In genomic region chr14:72182773-72183432, GRCh38 we compare ENCODE assay signal across 16 cellular contexts.
A peak's percentile ranks its signal among the peaks of the same experiment; 100 is the strongest.
DNase-seq lines count a peak whose midpoint lies in the region; ATAC-seq, FAIRE-seq and TF ChIP-seq lines count a peak whose summit lies in the region.
"Had no signal": no experiment of that assay in that cellular context is flagged by ENCODE, and none has a peak within 500 bp of the region (broad histone marks: within the 10 kb centered on the region; RNA-seq: fewer than 3 reads in every experiment).

No MANE protein-coding gene starts in this region.

- no peaks in the 10 kb centered on the region for H3K27me3 Mint-ChIP-seq in GM23338 (ENCODE audit: insufficient read depth, low read depth, poor library complexity)

- no peak overlapping the region for H3K9ac ChIP-seq in DND-41 (ENCODE audit: low read depth, low read length)
- no peak overlapping the region for H3K9ac ChIP-seq in GM12878 (ENCODE audit: control insufficient read depth, insufficient read depth, low read length)
- H3K9ac ChIP-seq: BLaER1 treated with 17β-estradiol and CSF1 and Interleukin-3, amounts not matched to agents 10 nM and 100 nM had no signal

- DNase-seq in DND-41 (peak; percentile 30), GM12878 (ENCODE audit: low read depth, low spot score) (no peak), urothelium cell line (ENCODE audit: low spot score) (no peak), GM23338 (ENCODE audit: low spot score) (no peak), activated gamma-delta T cell (lab: John Stamatoyannopoulos, UW) (no peak)
- DNase-seq: ACHN; Calu3; CD4-positive, CD25-positive, alpha-beta regulatory T cell; GF-D8 had no signal

- RAD21 ChIA-PET in GM12878 (lab: Charles Lee; ENCODE audit: unreplicated experiment), result interaction anchor here (0.9 to 3.2 kb wide), 8 partner anchors 9 to 160 kb away, joined by 3 to 12 read pairs (median 4); no protein-coding TSS in a partner anchor

- H3K9me3 ChIP-seq in DND-41 (ENCODE audit: insufficient read depth, low read length, severe bottlenecking), result no peaks in the 10 kb centered on the region
- peaks cover 4% of the 10 kb centered on the region for H3K9me3 ChIP-seq in KOPT-K1 (ENCODE audit: insufficient read depth, low read length, poor library complexity, severe bottlenecking)
- H3K9me3 ChIP-seq in GM12878 (replicated peaks; ENCODE audit: control insufficient read depth, insufficient read depth, low read length), result 0 out of 3 replicates have a peak, but pooled peaks cover 2% of the 10 kb centered on the region
- H3K9me3 ChIP-seq: HAP-1 had no signal

- no peaks in the 10 kb centered on the region for H3F3A ChIP-seq in GM23338 (replicated peaks; ENCODE audit: low read depth)

- no peak overlapping the region for H3K4me3 Mint-ChIP-seq in GM23338
- H3K4me3 Mint-ChIP-seq: CD4-positive, CD25-positive, alpha-beta regulatory T cell had no signal

- POLR2A ChIA-PET in GM12878 (lab: Charles Lee), result interaction anchor here (0.9 to 1.0 kb wide), 2 partner anchors 53 to 152 kb away, joined by 3 to 6 read pairs; no protein-coding TSS in a partner anchor

- H3K27ac Mint-ChIP-seq in GM23338, result no peak overlapping the region
- H3K27ac Mint-ChIP-seq: CD4-positive, CD25-positive, alpha-beta regulatory T cell had no signal

- intact Hi-C loops in GM12878 (cut with micrococcal nuclease; ENCODE audit: unreplicated experiment), result no loop called here

- H3K4me3 ChIP-seq in DND-41 (ENCODE audit: low read depth in 1 of 2, low read length in 2 of 2), result no peak overlapping the region
- no peak overlapping the region for H3K4me3 ChIP-seq in GM12878
- no peak overlapping the region for H3K4me3 ChIP-seq in GM23338
- H3K4me3 ChIP-seq: BLaER1 treated with 17β-estradiol and CSF1 and Interleukin-3, amounts not matched to agents 10 nM and 100 nM; HAP-1; K562 had no signal

- no peak overlapping the region for H3K27ac ChIP-seq in DND-41 (ENCODE audit: low read length)
- peak overlapping the region; percentile 0 for H3K27ac ChIP-seq in KOPT-K1 (ENCODE audit: low read depth, low read length, poor library complexity, severe bottlenecking)
- no peak overlapping the region for H3K27ac ChIP-seq in GM12878 (ENCODE audit: control insufficient read depth, insufficient read depth)
- no peak overlapping the region for H3K27ac ChIP-seq in GM23338 (ENCODE audit: low read depth)
- H3K27ac ChIP-seq: BLaER1 treated with 17β-estradiol and CSF1 and Interleukin-3, amounts not matched to agents 10 nM and 100 nM; HL-60 had no signal

- no peaks in the 10 kb centered on the region for H3K4me1 ChIP-seq in DND-41 (ENCODE audit: insufficient read depth, low read length)
- no peaks in the 10 kb centered on the region for H3K4me1 ChIP-seq in GM12878 (ENCODE audit: control insufficient read depth, insufficient read depth, low read length)
- peaks cover 12% of the 10 kb centered on the region; the same call in 1 of the 2 replicates for H3K4me1 ChIP-seq in GM23338 (ENCODE audit: insufficient read depth)
- H3K4me1 ChIP-seq: BLaER1 treated with 17β-estradiol and CSF1 and Interleukin-3, amounts not matched to agents 10 nM and 100 nM; HAP-1 had no signal

- 2% methylated on average over 4 of the region's 4 CpGs for WGBS in GM12878 (ENCODE audit: insufficient coverage, insufficient replicate concordance, low lambda C conversion rate, missing lambda C conversion rate)

- H2AFZ ChIP-seq in DND-41 (ENCODE audit: low read depth, low read length) (no peak overlapping the region), GM12878 (ENCODE audit: control insufficient read depth, low read depth, low read length) (no peak overlapping the region), GM23338 (no peak overlapping the region)

- no peak; a peak in 1 of 4 replicates for TF ChIP-seq EP300 in GM12878 (IDR thresholded peaks at IDR 0.05; ENCODE audit: borderline replicate concordance in 1 of 2, control insufficient read depth in 1 of 2, low read depth in 2 of 2, low read length in 2 of 2)

- TF ChIP-seq RAD21 in GM12878 (IDR thresholded peaks at IDR 0.05; ENCODE audit: insufficient read depth, low read depth, low read length), result no peak

- FAIRE-seq in GM12878 (lab: Jason Lieb, UNC) (no peak), urothelium cell line (lab: Jason Lieb, UNC) (peak; percentile 63)
- FAIRE-seq: H1, K562 had no signal

- H3K36me3 Mint-ChIP-seq in GM23338 (ENCODE audit: low read depth), result peaks cover 6% of the 10 kb centered on the region; the same call in 2 of the 3 replicates
- H3K36me3 Mint-ChIP-seq: CD4-positive, CD25-positive, alpha-beta regulatory T cell had no signal

- CTCF ChIA-PET in GM12878 (lab: Yijun Ruan, JAX), result interaction anchor here (1.0 to 2.4 kb wide), 5 partner anchors 11 to 237 kb away, joined by 3 to 7 read pairs (median 4); no protein-coding TSS in a partner anchor

- H3K4me1 Mint-ChIP-seq in GM23338, result peaks cover 14% of the 10 kb centered on the region

- H3K9me3 Mint-ChIP-seq in GM23338, result peaks cover 23% of the 10 kb centered on the region

- TF ChIP-seq POLR2A in GM12878 (IDR thresholded peaks at IDR 0.05; ENCODE audit: low read depth, low read length), result no peak

- no peaks in the 10 kb centered on the region for H3K36me3 ChIP-seq in DND-41 (ENCODE audit: insufficient read depth, low read length)
- no peaks in the 10 kb centered on the region for H3K36me3 ChIP-seq in KOPT-K1 (ENCODE audit: insufficient read depth, low read length)
- H3K36me3 ChIP-seq in GM12878 (ENCODE audit: control insufficient read depth in 2 of 2, insufficient read depth in 2 of 2, low read length in 1 of 2), result no peaks in the 10 kb centered on the region
- no peaks in the 10 kb centered on the region for H3K36me3 ChIP-seq in GM23338 (ENCODE audit: insufficient read depth)
- H3K36me3 ChIP-seq: BLaER1 treated with 17β-estradiol and CSF1 and Interleukin-3, amounts not matched to agents 10 nM and 100 nM; HAP-1 had no signal

- no TSS peak for BruUV-seq in GM12878 (replicated peaks; lab: Mats Ljungman, UMichigan)

- ATAC-seq in DND-41 (ENCODE audit: insufficient read depth, low read depth) (peak; percentile 79), GM12878 (peak; percentile 87), GM23338 (no peak), HG03571 (IDR thresholded peaks at IDR 0.05; ENCODE audit: unreplicated experiment) (no peak)
- ATAC-seq: K562 had no signal

- in situ Hi-C loops in GM12878 (cut with MboI), result no loop called here

- H3K79me2 ChIP-seq in DND-41 (ENCODE audit: insufficient read depth, low read length), result no peaks in the 10 kb centered on the region
- H3K79me2 ChIP-seq in GM12878 (ENCODE audit: control insufficient read depth, insufficient read depth, low read length), result no peaks in the 10 kb centered on the region
- no peaks in the 10 kb centered on the region for H3K79me2 ChIP-seq in GM23338 (replicated peaks; ENCODE audit: insufficient read depth)

- peaks cover 3% of the 10 kb centered on the region; the same call in 1 of the 2 replicates for H3K9me2 ChIP-seq in GM23338 (ENCODE audit: insufficient read depth)

- H4K20me1 ChIP-seq in DND-41 (ENCODE audit: insufficient read depth, low read length) (no peaks in the 10 kb centered on the region), GM12878 (ENCODE audit: control insufficient read depth, insufficient read depth) (no peaks in the 10 kb centered on the region), GM23338 (replicated peaks; ENCODE audit: insufficient read depth) (no peaks in the 10 kb centered on the region)
- H4K20me1 ChIP-seq: BLaER1 treated with 17β-estradiol and CSF1 and Interleukin-3, amounts not matched to agents 10 nM and 100 nM had no signal

- TF ChIP-seq CTCF in DND-41 (IDR thresholded peaks at IDR 0.05; ENCODE audit: borderline replicate concordance, extremely low read depth, low read length, poor library complexity, severe bottlenecking) (no peak), GM12878 (IDR thresholded peaks at IDR 0.05 in 2 of 3, conservative IDR thresholded peaks at IDR 0.05 in 1 of 3; ENCODE audit: control insufficient read depth in 2 of 3, extremely low read depth in 1 of 3, insufficient read depth in 1 of 3, low read depth in 3 of 3, low read length in 3 of 3) (no peak), GM23338 (conservative IDR thresholded peaks at IDR 0.05; ENCODE audit: low read depth in 2 of 2) (no peak)

- SMC1A ChIA-PET in GM12878 (lab: Charles Lee; ENCODE audit: uncharacterized antibody, unreplicated experiment), result interaction anchor here (0.7 to 4.2 kb wide), 11 partner anchors 9 to 293 kb away, joined by 3 to 38 read pairs (median 4); partner anchors contain the start of gene RGS6

- H3K27me3 ChIP-seq in DND-41 (ENCODE audit: insufficient read depth, low read length, poor library complexity) (no peaks in the 10 kb centered on the region), GM12878 (replicated peaks in 1 of 2; ENCODE audit: control insufficient read depth in 2 of 2, insufficient read depth in 2 of 2, low read length in 1 of 2) (no peaks in the 10 kb centered on the region), GM23338 (ENCODE audit: insufficient read depth) (no peaks in the 10 kb centered on the region)
- H3K27me3 ChIP-seq: BLaER1 treated with 17β-estradiol and CSF1 and Interleukin-3, amounts not matched to agents 10 nM and 100 nM had no signal

- H3K4me2 ChIP-seq in DND-41 (ENCODE audit: insufficient read depth, low read length) (no peak overlapping the region), GM12878 (ENCODE audit: control insufficient read depth, insufficient read depth) (no peak overlapping the region), GM23338 (no peak overlapping the region)
- H3K4me2 ChIP-seq: BLaER1 treated with 17β-estradiol and CSF1 and Interleukin-3, amounts not matched to agents 10 nM and 100 nM had no signal

TF ChIP-seq in GM12878, 131 proteins besides CTCF, POLR2A, EP300 and RAD21 (continues in another document):
- no peak for TF ChIP-seq GATAD2B (conservative IDR thresholded peaks at IDR 0.05; ENCODE audit: low read depth)
- no peak for TF ChIP-seq SIN3A (IDR thresholded peaks at IDR 0.05; ENCODE audit: low read depth, low read length)
- TF ChIP-seq CREM (IDR thresholded peaks at IDR 0.05; ENCODE audit: low read depth), result peak; percentile 42
- TF ChIP-seq FOS (IDR thresholded peaks at IDR 0.05; ENCODE audit: borderline replicate concordance, extremely low read depth, insufficient read length), result no peak

TF ChIP-seq in GM23338, 12 proteins besides CTCF, POLR2A, EP300 and RAD21 (continues in another document):
- TF ChIP-seq STAT1 (IDR thresholded peaks at IDR 0.05; ENCODE audit: unreplicated experiment), result no peak
- TF ChIP-seq JUNB (IDR thresholded peaks at IDR 0.05; ENCODE audit: unreplicated experiment), result no peak

Comparison
In these comparisons a context has a peak if more than half of its experiments do, and no peak if none do; other contexts are left out.
1. ATAC-seq: peak in DND-41 (single experiment) and GM12878 (single experiment); none in GM23338 (single experiment) and HG03571 (single experiment).